In the genomic region with DNA sequence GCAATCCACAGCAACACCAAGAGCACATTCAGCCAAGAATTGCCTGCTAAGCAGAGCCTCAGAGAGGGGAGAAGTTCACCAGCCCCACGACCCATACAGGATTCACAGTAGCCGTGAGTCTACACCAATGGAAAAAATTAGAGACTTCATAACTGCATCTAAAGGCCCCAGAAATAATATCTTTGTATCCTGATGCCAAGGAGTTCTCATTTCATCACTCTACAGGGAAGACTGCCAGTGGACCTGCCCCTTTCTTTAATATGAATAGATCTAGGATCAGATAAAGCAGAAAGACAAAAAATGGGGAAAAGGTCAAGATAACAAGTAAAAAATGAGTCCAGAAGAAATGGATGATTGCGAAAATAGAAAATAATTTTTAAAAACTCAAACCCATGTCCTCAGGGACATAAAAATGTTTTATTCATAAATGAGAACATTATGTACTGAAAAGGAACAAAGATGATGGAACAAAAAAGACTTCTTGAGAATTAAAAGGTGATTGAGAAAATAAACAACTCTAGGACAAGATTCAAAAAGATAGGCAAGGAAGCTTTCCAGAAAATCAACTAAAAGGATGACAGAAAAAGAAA, we compare ENCODE assay signal across 13 cellular contexts. TPM values are rescaled to one million over a fixed set of nuclear protein-coding genes. Genes with fewer than 3 reads are reported as not detected.
DNase-seq lines count a peak whose midpoint lies in the region; ATAC-seq and TF ChIP-seq lines count a peak whose summit lies in the region.
"Had no signal": no experiment of that assay in that cellular context is flagged by ENCODE, and none has a peak within 500 bp of the region (broad histone marks: within the 10 kb centered on the region; RNA-seq: fewer than 3 reads in every experiment).

No MANE protein-coding gene starts in this region.

- TF ChIP-seq CTCF in VCaP (conservative IDR thresholded peaks at IDR 0.05) (no peak), cardiac fibroblast (IDR thresholded peaks at IDR 0.05; ENCODE audit: low read depth, low read length) (no peak), stomach (IDR thresholded peaks at IDR 0.05) (no peak)

- ATAC-seq in GM19035 (IDR thresholded peaks at IDR 0.05; ENCODE audit: unreplicated experiment) = no peak

- no peaks in the 10 kb centered on the region for H3K27me3 ChIP-seq in stomach
- H3K27me3 ChIP-seq: cardiac muscle cell had no signal

- DNase-seq in cardiac fibroblast (ENCODE audit: low read depth in 2 of 2) (peak; percentile 53 to 54), iris pigment epithelial cell (ENCODE audit: low read depth) (peak; percentile 30), stomach (no peak), DMS79 treated with DMSO at 0.1 percent for 48 hours (lab: John Stamatoyannopoulos, UW) (no peak), NCI-H2196 (lab: John Stamatoyannopoulos, UW; ENCODE audit: unreplicated experiment) (no peak)
- no peak for DNase-seq in effector CD8-positive, alpha-beta T cell (lab: John Stamatoyannopoulos, UW)
- DNase-seq: activated CD8-positive, alpha-beta memory T cell treated with anti-CD3 and anti-CD28 coated beads, Interleukin-2, amount 50 U/mL, for 4 hours; Calu3; MV-4-11; NCI-H510A had no signal

- H3K4me3 ChIP-seq in cardiac fibroblast (replicated peaks in 1 of 2; ENCODE audit: low read depth in 2 of 2, low read length in 2 of 2) (no peak overlapping the region), stomach (no peak overlapping the region)
- H3K4me3 ChIP-seq: cardiac muscle cell had no signal

- intact Hi-C loops in stomach (cut with DNase I; ENCODE audit: low total_unique reads) = no loop called here

- TF ChIP-seq EP300 in stomach (IDR thresholded peaks at IDR 0.05) = no peak

- H3K36me3 ChIP-seq in stomach = peaks cover 0 to 32% (median 15%) of the 10 kb centered on the region in 4 donors
- H3K36me3 ChIP-seq: cardiac muscle cell had no signal

- no peaks in the 10 kb centered on the region for H3K9me3 ChIP-seq in stomach

- peak overlapping the region; percentile 3; the same call in 1 of the 2 replicates for H3K27ac ChIP-seq in VCaP
- peak overlapping the region in 4 of 5 donors; percentile 38 to 70 (median 46) for H3K27ac ChIP-seq in stomach
- H3K27ac ChIP-seq: cardiac muscle cell had no signal

- no peak for TF ChIP-seq POLR2A in stomach (IDR thresholded peaks at IDR 0.05)

- H3K4me1 ChIP-seq in stomach = peaks cover 33 to 82% (median 50%) of the 10 kb centered on the region in 4 donors

- 72 to 89% (median 85%) methylated on average over 3 of the region's 3 CpGs for WGBS in stomach, 5 donors

RNA-seq across cellular contexts. Expression of a gene that starts 9.5 kb away (rescaled TPM):
- 10 to 100 TPM in 3 of 5 donors, 1 to 10 TPM in 1, not detected in 1; 2.9 to 29.9 (median 17.5) TPM for total RNA-seq in stomach
- 10 to 100 TPM; 12.1 to 20.1 (median 13.9) TPM for polyA plus RNA-seq in stomach
- total RNA-seq: cardiac muscle cell had no signal
- polyA plus RNA-seq: cardiac muscle cell had no signal

RNA-seq across cellular contexts. Expression of a gene that starts 50.5 kb away (rescaled TPM):
- total RNA-seq in stomach = 10 to 100 TPM in 1 of 5 donors, 1 to 10 TPM in 2, not detected in 2; 1.2 to 13.2 (median 3.6) TPM
- polyA plus RNA-seq in stomach = 10 to 100 TPM in 1 of 3 donors, 1 to 10 TPM in 2; 8.2 to 12.7 (median 9.7) TPM
- polyA plus RNA-seq: cardiac muscle cell had no signal

Comparison
In these comparisons a context has a peak if more than half of its experiments do, and no peak if none do; other contexts are left out.
1. DNase-seq: peak in cardiac fibroblast (2 of 2) and iris pigment epithelial cell (single experiment); none in stomach (single experiment), DMS79 treated with DMSO at 0.1 percent for 48 hours (single experiment), NCI-H2196 (single experiment) and effector CD8-positive, alpha-beta T cell (single experiment).